Comparison of ENCODE assay signal across 11 cellular contexts in the genomic region with DNA sequence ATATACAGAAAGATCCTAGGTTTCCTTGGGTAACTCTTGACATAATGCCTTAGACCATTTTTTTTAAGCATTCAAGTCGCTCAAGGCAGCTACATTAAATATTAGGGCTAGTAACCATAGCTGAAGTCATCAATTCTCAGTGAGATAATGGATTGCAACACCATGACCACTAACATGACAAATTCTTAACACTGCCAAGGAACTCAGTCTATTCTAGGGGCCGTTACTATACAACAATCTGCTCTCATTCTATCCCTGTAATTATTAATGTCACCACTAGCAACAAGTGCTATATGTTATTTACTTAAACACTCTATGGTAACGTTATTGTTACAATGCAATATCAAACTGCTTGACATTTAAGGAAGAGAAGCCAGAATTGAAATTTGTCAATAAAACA. TPM values are rescaled to one million over a fixed set of nuclear protein-coding genes. Genes with fewer than 3 reads are reported as not detected.
DNase-seq lines count a peak whose midpoint lies in the region; ATAC-seq, FAIRE-seq and TF ChIP-seq lines count a peak whose summit lies in the region.
"Had no signal": no experiment of that assay in that cellular context is flagged by ENCODE, and none has a peak within 500 bp of the region (broad histone marks: within the 10 kb centered on the region; RNA-seq: fewer than 3 reads in every experiment).

No MANE protein-coding gene starts in this region.

- no peak overlapping the region for H3K4me3 ChIP-seq in K562

- DNase-seq in NCI-H2171 treated with DMSO at 0.1 percent for 48 hours (lab: John Stamatoyannopoulos, UW) = peak; percentile 12
- no peak for DNase-seq in NCI-H2171 (lab: John Stamatoyannopoulos, UW)
- peak; percentile 34 for DNase-seq in NCI-H2227 (lab: John Stamatoyannopoulos, UW; ENCODE audit: unreplicated experiment)
- no peak for DNase-seq in K562 (ENCODE audit: extremely low read depth in 1 of 4, low spot score in 3 of 4)
- no peak for DNase-seq in sciatic nerve (ENCODE audit: low spot score)
- no peak for DNase-seq in germinal center (ENCODE audit: low spot score)
- no peak for DNase-seq in CD4-positive, alpha-beta T cell
- DNase-seq: activated CD4-positive, alpha-beta memory T cell treated with anti-CD3 and anti-CD28 coated beads, Interleukin-2, amount 10 ng/mL, durations not matched to agents 7 days and 5 days; activated naive CD4-positive, alpha-beta T cell treated with anti-CD3 and anti-CD28 coated beads for 36 hours; GF-D8 had no signal

- H2AFZ ChIP-seq in K562 (ENCODE audit: low read depth, low read length) = no peak overlapping the region

- peaks cover 72% of the 10 kb centered on the region for H3K27me3 Mint-ChIP-seq in CD4-positive, alpha-beta T cell

- TF ChIP-seq RAD21 in K562 (CRISPR knock-in tag; conservative IDR thresholded peaks at IDR 0.05 in 1 of 2, IDR thresholded peaks at IDR 0.05 in 1 of 2) = no peak

- CTCF ChIA-PET in K562 (lab: Yijun Ruan, JAX; ENCODE audit: low intra/inter-chr PET ratio) = no interaction called here
- CTCF ChIA-PET in CD4-positive, alpha-beta T cell (lab: Charles Lee) = no interaction called here

- H3K9me3 ChIP-seq in K562 (replicated peaks; ENCODE audit: control insufficient read depth, insufficient read depth, low read depth, low read length) = no peaks in the 10 kb centered on the region
- no peaks in the 10 kb centered on the region for H3K9me3 ChIP-seq in CD4-positive, alpha-beta T cell (ENCODE audit: control insufficient read depth, low read length)

- intact Hi-C loops in K562 (cut with micrococcal nuclease) (no loop called here), sciatic nerve (cut with DNase I) (no loop called here)
- intact Hi-C loops in CD4-positive, alpha-beta T cell (cut with DNase I, micrococcal nuclease) = no loop called here

- no peak overlapping the region for H3K4me2 ChIP-seq in K562 (ENCODE audit: insufficient read depth, low read length)

- TF ChIP-seq EP300 in K562 (IDR thresholded peaks at IDR 0.05; ENCODE audit: low read length) = no peak

- no peak for TF ChIP-seq POLR2A in K562 (conservative IDR thresholded peaks at IDR 0.05)

- TF ChIP-seq CTCF in K562 (IDR thresholded peaks at IDR 0.05 in 2 of 3, conservative IDR thresholded peaks at IDR 0.05 in 1 of 3; ENCODE audit: insufficient read depth in 2 of 3, low read depth in 1 of 3, low read length in 3 of 3) = no peak
- TF ChIP-seq CTCF in CD4-positive, alpha-beta T cell (IDR thresholded peaks at IDR 0.05) = no peak

- in situ Hi-C loops in K562 (cut with MboI) = no loop called here

- no peak overlapping the region for H3K27ac ChIP-seq in K562 (ENCODE audit: extremely low read depth, low read depth, low read length)
- H3K27ac ChIP-seq in CD4-positive, alpha-beta T cell (ENCODE audit: low read depth, low read length) = no peak overlapping the region

- no peak overlapping the region for H3K4me3 Mint-ChIP-seq in CD4-positive, alpha-beta T cell
- H3K4me3 Mint-ChIP-seq: activated CD4-positive, alpha-beta memory T cell treated with anti-CD3 and anti-CD28 coated beads, Interleukin-2, amount 10 ng/mL, durations not matched to agents 7 days and 5 days; activated naive CD4-positive, alpha-beta T cell treated with anti-CD3 and anti-CD28 coated beads for 36 hours had no signal

- H4K20me1 ChIP-seq in K562 (replicated peaks; ENCODE audit: control insufficient read depth, insufficient read depth, low read length) = no peaks in the 10 kb centered on the region

- peaks cover 0 to 7% of the 10 kb centered on the region in 2 experiments; a peak in 2 of 5 replicates for H3K4me1 ChIP-seq in K562 (replicated peaks in 1 of 2; ENCODE audit: control insufficient read depth in 2 of 2, insufficient read depth in 2 of 2, low read length in 2 of 2)

- H3K27me3 ChIP-seq in K562 (ENCODE audit: control insufficient read depth in 2 of 2, insufficient read depth in 2 of 2, low read length in 2 of 2) = peaks cover 19 to 30% of the 10 kb centered on the region in 2 experiments
- H3K27me3 ChIP-seq in CD4-positive, alpha-beta T cell (ENCODE audit: control insufficient read depth, insufficient read depth, low read length) = peaks cover 36% of the 10 kb centered on the region

- H3K36me3 ChIP-seq in K562 (ENCODE audit: control insufficient read depth, insufficient read depth, low read length) = no peaks in the 10 kb centered on the region

- no peak overlapping the region for H3K27ac Mint-ChIP-seq in CD4-positive, alpha-beta T cell
- H3K27ac Mint-ChIP-seq: activated CD4-positive, alpha-beta memory T cell treated with anti-CD3 and anti-CD28 coated beads, Interleukin-2, amount 10 ng/mL, durations not matched to agents 7 days and 5 days; activated naive CD4-positive, alpha-beta T cell treated with anti-CD3 and anti-CD28 coated beads for 36 hours had no signal

- H3K9me1 ChIP-seq in K562 (ENCODE audit: control insufficient read depth, insufficient read depth, low read length) = no peaks in the 10 kb centered on the region

- 1% methylated on average over 3 of the region's 3 CpGs for WGBS in K562 (ENCODE audit: insufficient coverage, low coverage, missing lambda C conversion rate)

- no peaks in the 10 kb centered on the region for H3K36me3 Mint-ChIP-seq in CD4-positive, alpha-beta T cell (ENCODE audit: low read depth)

- no peak for FAIRE-seq in K562 (lab: Jason Lieb, UNC)

- no peak overlapping the region for H3K9ac ChIP-seq in K562 (ENCODE audit: insufficient read depth in 1 of 2, low read depth in 2 of 2, low read length in 2 of 2)

- ATAC-seq in K562 (no peak), sciatic nerve (peak; percentile 45), HG03520 (IDR thresholded peaks at IDR 0.05; ENCODE audit: unreplicated experiment) (no peak)
- ATAC-seq in CD4-positive, alpha-beta T cell (ENCODE audit: poor library complexity) = no peak

- POLR2A ChIA-PET in K562 (lab: Yijun Ruan, JAX) = interaction anchor here (0.8 kb wide), 1 partner anchor 415 kb away, joined by 3 read pairs; no protein-coding TSS in a partner anchor
- POLR2A ChIA-PET in CD4-positive, alpha-beta T cell (lab: Charles Lee) = interaction anchor here (0.6 kb wide), 1 partner anchor 902 kb away, joined by 3 read pairs; no protein-coding TSS in a partner anchor

- H3K4me1 Mint-ChIP-seq in CD4-positive, alpha-beta T cell (ENCODE audit: low read depth) = peaks cover 9% of the 10 kb centered on the region

- no peaks in the 10 kb centered on the region for H3K9me3 Mint-ChIP-seq in CD4-positive, alpha-beta T cell
- H3K9me3 Mint-ChIP-seq: activated CD4-positive, alpha-beta memory T cell treated with anti-CD3 and anti-CD28 coated beads, Interleukin-2, amount 10 ng/mL, durations not matched to agents 7 days and 5 days; activated naive CD4-positive, alpha-beta T cell treated with anti-CD3 and anti-CD28 coated beads for 36 hours had no signal

- BruUV-seq in K562 (replicated peaks; lab: Mats Ljungman, UMichigan) = no TSS peak

- H3K79me2 ChIP-seq in K562 (ENCODE audit: control insufficient read depth, insufficient read depth, low read length) = no peaks in the 10 kb centered on the region

TF ChIP-seq in K562, 482 proteins besides CTCF, POLR2A, EP300 and RAD21:
- TF ChIP-seq TBL1XR1 (IDR thresholded peaks at IDR 0.05; ENCODE audit: low read length in 2 of 2) = no peak
- 0 out of 2 replicates have a peak, but pooled peaks have one; percentile 7 for TF ChIP-seq RFX1 (IDR thresholded peaks at IDR 0.05)
- TF ChIP-seq CEBPB (tag; IDR thresholded peaks at IDR 0.05) = peak; percentile 50
- no peak for TF ChIP-seq OTX1 (CRISPR knock-in tag; IDR thresholded peaks at IDR 0.05)
- no peak for TF ChIP-seq CEBPG (CRISPR knock-in tag; IDR thresholded peaks at IDR 0.05)
- peak; percentile 10 to 62; a peak in 2 of 4 replicates for TF ChIP-seq CEBPG (tag; conservative IDR thresholded peaks at IDR 0.05 in 1 of 2, IDR thresholded peaks at IDR 0.05 in 1 of 2)

RNA-seq across cellular contexts. Expression of gene STK33, which starts 3.2 kb away (rescaled TPM):
- total RNA-seq in K562 (2011; cell fraction: chromatin; rRNA removed; ENCODE audit: low replicate concordance) = not detected in 2 replicates
- total RNA-seq in K562 (2011; cell fraction: nucleolus; rRNA removed) = not detected in 2 replicates
- not detected in 2 replicates for total RNA-seq in K562 (2011; cell fraction: nucleoplasm; rRNA removed)
- total RNA-seq in K562 (2014; rRNA removed) = not detected in 2 replicates
- not detected in 2 replicates for total RNA-seq in K562 (2014; rRNA removed; fragmentation: Illumina TruSeq; extraction: Trizol)
- total RNA-seq in K562 (2015; rRNA removed; fragmentation: Illumina TruSeq; extraction: Trizol) = not detected in 2 replicates
- total RNA-seq in K562 (2021) = not detected in 2 replicates
- 0.05 TPM in 1 of 2 replicates, not detected in the other for polyA plus RNA-seq in K562 (2011; rRNA removed)
- not detected in 2 replicates for polyA plus RNA-seq in K562 (2011; cell fraction: cytosol; rRNA removed)
- not detected in 2 replicates for polyA plus RNA-seq in K562 (2011; cell fraction: nucleus; rRNA removed)
- 0.07 TPM in 1 of 2 replicates, not detected in the other for polyA plus RNA-seq in K562 (2012)
- not detected in 2 replicates for polyA plus RNA-seq in K562 (2014; fragmentation: Illumina TruSeq; extraction: Trizol)
- polyA plus RNA-seq in K562 (2014; fragmentation: Nextera tagmentation; extraction: Ambion mirVana) = not detected
- polyA plus RNA-seq in K562 (2014; rRNA removed) = 0.07 TPM in 1 of 2 replicates, not detected in the other
- polyA minus RNA-seq in K562 (2011; rRNA and poly(A)+ RNA removed) = not detected in 2 replicates
- polyA minus RNA-seq in K562 (2011; cell fraction: cytosol; rRNA and poly(A)+ RNA removed) = not detected in 2 replicates
- polyA minus RNA-seq in K562 (2011; cell fraction: nucleus; rRNA and poly(A)+ RNA removed) = not detected in 2 replicates
- total RNA-seq in sciatic nerve = 3.1 TPM
- total RNA-seq in CD4-positive, alpha-beta T cell = not detected

Comparison
In these comparisons a context has a peak if more than half of its experiments do, and no peak if none do; other contexts are left out.
1. DNase-seq: peak in NCI-H2171 treated with DMSO at 0.1 percent for 48 hours (single experiment) and NCI-H2227 (single experiment); none in NCI-H2171 (single experiment), K562 (0 of 4), sciatic nerve (single experiment), germinal center (single experiment) and CD4-positive, alpha-beta T cell (0 of 10).